Comparison of ENCODE assay signal across 1 cellular context in genomic region chr17:7823581-7824001, GRCh38.
TF ChIP-seq lines count a peak whose summit lies in the region.

No MANE protein-coding gene starts in this region.

TF ChIP-seq in HepG2, 621 proteins besides CTCF, POLR2A, EP300 and RAD21:
- no peak for TF ChIP-seq CSRNP1 (CRISPR knock-in tag; IDR thresholded peaks at IDR 0.05)
- 0 out of 2 replicates have a peak, but pooled peaks have one; percentile 7 for TF ChIP-seq ZNF687 (CRISPR knock-in tag; IDR thresholded peaks at IDR 0.05)
